10 cellular contexts compared by ENCODE assay signal in the genomic region with DNA sequence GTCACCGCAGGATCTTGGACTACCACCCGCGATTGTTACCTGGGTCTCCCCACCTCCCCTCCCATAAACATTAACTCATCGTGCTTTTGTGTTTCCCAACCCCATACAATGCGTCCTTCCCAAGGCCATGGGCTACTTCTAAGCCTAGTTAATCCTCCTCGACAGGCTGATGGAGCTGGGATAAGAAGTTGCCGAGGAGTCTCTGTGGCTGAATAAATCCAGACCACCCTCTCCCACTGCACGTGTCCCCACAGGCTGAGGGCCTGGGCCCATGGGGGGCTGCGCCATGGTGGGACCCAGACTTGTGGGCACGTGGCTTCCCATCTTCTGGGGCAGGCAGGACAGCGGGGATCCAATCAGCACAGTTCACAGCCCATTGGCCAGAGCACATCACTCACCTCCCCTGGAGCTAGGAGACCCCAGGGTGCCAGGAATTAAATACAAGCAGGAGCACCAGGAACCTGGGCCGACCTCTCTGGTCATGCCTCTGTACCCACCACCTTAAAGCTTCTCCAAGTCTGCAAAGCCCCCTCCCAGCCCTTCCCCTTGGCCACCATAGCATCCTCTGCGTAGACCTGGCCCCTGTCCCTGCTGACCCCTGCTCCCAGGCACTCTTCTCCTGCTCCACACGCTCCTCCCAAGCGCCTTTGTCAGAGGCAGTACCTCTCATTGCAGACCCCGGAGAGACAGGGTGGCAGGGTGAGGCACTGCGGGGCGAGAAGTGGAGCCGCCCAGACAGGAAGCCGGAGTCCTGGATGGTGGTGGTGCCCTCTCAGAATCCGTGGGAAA. TPM values are rescaled to one million over a fixed set of nuclear protein-coding genes. Genes with fewer than 3 reads are reported as not detected.
DNase-seq lines count a peak whose midpoint lies in the region; ATAC-seq and TF ChIP-seq lines count a peak whose summit lies in the region.
"Had no signal": no experiment of that assay in that cellular context is flagged by ENCODE, and none has a peak within 500 bp of the region (broad histone marks: within the 10 kb centered on the region; RNA-seq: fewer than 3 reads in every experiment).

No MANE protein-coding gene starts in this region.

- intact Hi-C loops in cardiac septum (cut with DNase I) (no loop called here), left cardiac atrium (cut with DNase I) (no loop called here), lower lobe of right lung (cut with DNase I) (no loop called here), spleen (cut with DNase I; ENCODE audit: low total_unique reads) (no loop called here)

- no peaks in the 10 kb centered on the region for H3F3A ChIP-seq in OCI-LY1 (ENCODE audit: insufficient read depth, low read length)

- H3K9ac ChIP-seq in OCI-LY1 (ENCODE audit: low read length): peak overlapping the region; percentile 67

- no peaks in the 10 kb centered on the region for H3K79me2 ChIP-seq in OCI-LY1 (ENCODE audit: insufficient read depth, low read length)

- TF ChIP-seq CTCF in OCI-LY1 (IDR thresholded peaks at IDR 0.05; ENCODE audit: low read length) (no peak), lower lobe of right lung (IDR thresholded peaks at IDR 0.05) (no peak), spleen (IDR thresholded peaks at IDR 0.05 in 8 of 11, conservative IDR thresholded peaks at IDR 0.05 in 3 of 11) (no peak), GM20000 (IDR thresholded peaks at IDR 0.05; ENCODE audit: extremely low read depth, missing control alignments) (no peak)

- H3K4me2 ChIP-seq in OCI-LY1 (ENCODE audit: low read length): peak overlapping the region; percentile 71

- ATAC-seq in left cardiac atrium (no peak), lower lobe of right lung (no peak), HG03280 (IDR thresholded peaks at IDR 0.05; ENCODE audit: unreplicated experiment) (no peak)

- peak overlapping the region; percentile 84 for H3K27ac ChIP-seq in OCI-LY1 (ENCODE audit: low read depth, low read length, poor library complexity, severe bottlenecking)
- no peak overlapping the region for H3K27ac ChIP-seq in lower lobe of right lung
- no peak overlapping the region for H3K27ac ChIP-seq in spleen

- no peak for TF ChIP-seq POLR2A in spleen (IDR thresholded peaks at IDR 0.05)

- H3K36me3 ChIP-seq in OCI-LY1 (ENCODE audit: insufficient read depth, low read length) (no peaks in the 10 kb centered on the region), lower lobe of right lung (no peaks in the 10 kb centered on the region), spleen (no peaks in the 10 kb centered on the region)

- H3K9me2 ChIP-seq in OCI-LY1 (ENCODE audit: low read depth, low read length): no peaks in the 10 kb centered on the region

- peak; percentile 71 for DNase-seq in cardiac septum (ENCODE audit: low spot score)
- no peak for DNase-seq in left cardiac atrium
- peak; percentile 34 for DNase-seq in lower lobe of right lung
- peak; percentile 52 for DNase-seq in spleen
- no peak for DNase-seq in GM20000 (ENCODE audit: low spot score)
- no peak for DNase-seq in stimulated activated CD4-positive, alpha-beta T cell treated with anti-CD3 and anti-CD28 coated beads, Interleukin-12 subunit alpha, Interleukin-12 subunit beta, amount 100 ng/mL, for 4 hours
- DNase-seq: NCI-H1930, NCI-H446 had no signal

- H4K20me1 ChIP-seq in OCI-LY1 (ENCODE audit: insufficient read depth, low read length): no peaks in the 10 kb centered on the region

- H3K9me3 ChIP-seq in OCI-LY1 (ENCODE audit: low read length) (no peaks in the 10 kb centered on the region), lower lobe of right lung (no peaks in the 10 kb centered on the region), spleen (no peaks in the 10 kb centered on the region)

- H3K4me3 ChIP-seq in OCI-LY1 (ENCODE audit: low read depth, low read length, poor library complexity, severe bottlenecking): peak overlapping the region; percentile 58
- H3K4me3 ChIP-seq in lower lobe of right lung: no peak overlapping the region
- H3K4me3 ChIP-seq in spleen: no peak overlapping the region

- H3K27me3 ChIP-seq in OCI-LY1 (ENCODE audit: insufficient read depth, low read length) (no peaks in the 10 kb centered on the region), lower lobe of right lung (ENCODE audit: low read depth) (no peaks in the 10 kb centered on the region), spleen (replicated peaks in 1 of 7) (no peaks in the 10 kb centered on the region)

- no peak overlapping the region for H2AFZ ChIP-seq in OCI-LY1 (ENCODE audit: low read length)

- H3K4me1 ChIP-seq in OCI-LY1 (ENCODE audit: insufficient read depth, low read length, severe bottlenecking) (peaks cover 47% of the 10 kb centered on the region), lower lobe of right lung (peaks cover 6% of the 10 kb centered on the region), spleen (peaks cover 0 to 23% (median 4%) of the 10 kb centered on the region in 6 donors)

- WGBS in spleen, 5 donors: 83 to 96% (median 90%) methylated on average over 20 to 21 of the region's 21 CpGs

RNA-seq across cellular contexts. Expression of a gene that starts 51.0 kb away (rescaled TPM):
- total RNA-seq in cardiac septum: 35.1 TPM
- 10 to 100 TPM; 47.5 to 68.2 TPM for total RNA-seq in left cardiac atrium
- total RNA-seq in lower lobe of right lung: 102 TPM
- 100 to 1,000 TPM in 4 of 7 donors, 10 to 100 TPM in 3; 80.4 to 343 (median 109) TPM for total RNA-seq in spleen
- 10 to 100 TPM; 42.8 to 73.9 (median 59.7) TPM for polyA plus RNA-seq in spleen

Comparison
In these comparisons a context has a peak if more than half of its experiments do, and no peak if none do; other contexts are left out.
1. DNase-seq: peak in cardiac septum (single experiment), lower lobe of right lung (single experiment) and spleen (single experiment); none in left cardiac atrium (single experiment), GM20000 (single experiment) and stimulated activated CD4-positive, alpha-beta T cell treated with anti-CD3 and anti-CD28 coated beads, Interleukin-12 subunit alpha, Interleukin-12 subunit beta, amount 100 ng/mL, for 4 hours (single experiment).